In the genomic region with DNA sequence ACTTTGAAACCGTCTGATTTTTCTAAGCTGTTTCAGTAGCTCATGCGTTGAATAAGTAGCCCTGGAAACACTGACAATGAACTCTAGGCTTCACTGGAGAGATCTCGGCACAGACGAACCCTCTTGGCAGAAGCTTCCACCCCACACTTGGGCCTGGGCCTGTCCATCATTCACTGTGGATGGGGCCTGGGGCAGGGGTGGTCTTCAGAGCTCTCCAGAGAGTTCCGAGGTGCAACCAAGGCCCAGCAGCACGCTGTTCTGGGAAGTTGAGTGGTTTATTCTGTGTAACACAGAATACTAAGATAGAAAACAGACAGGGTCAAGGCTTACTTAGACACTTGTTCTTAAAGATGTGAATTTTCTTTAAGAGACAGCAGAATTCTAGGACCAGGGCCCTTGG, we compare ENCODE assay signal across 17 cellular contexts. TPM values are rescaled to one million over a fixed set of nuclear protein-coding genes. Genes with fewer than 3 reads are reported as not detected.
DNase-seq lines count a peak whose midpoint lies in the region; ATAC-seq and TF ChIP-seq lines count a peak whose summit lies in the region.
"Had no signal": no experiment of that assay in that cellular context is flagged by ENCODE, and none has a peak within 500 bp of the region (broad histone marks: within the 10 kb centered on the region; RNA-seq: fewer than 3 reads in every experiment).

No MANE protein-coding gene starts in this region.

- peak overlapping the region; percentile 17; the same call in 1 of the 2 replicates for H3K27ac ChIP-seq in WERI-Rb-1
- H3K27ac ChIP-seq in neuronal stem cell (replicated peaks; ENCODE audit: low read length), result no peak overlapping the region
- H3K27ac ChIP-seq in ascending aorta, result no peak overlapping the region
- H3K27ac ChIP-seq: 22Rv1, A549, C4-2B, GM23248 had no signal

- no peak overlapping the region for H2AFZ ChIP-seq in neuronal stem cell (ENCODE audit: low read length)
- H2AFZ ChIP-seq: GM23248 had no signal

- TF ChIP-seq CTCF in activated CD8-positive, alpha-beta T cell treated with anti-CD3 and anti-CD28 coated beads for 36 hours (IDR thresholded peaks at IDR 0.05), result no peak
- no peak for TF ChIP-seq CTCF in WERI-Rb-1 (IDR thresholded peaks at IDR 0.05; ENCODE audit: low read depth, low read length)
- no peak for TF ChIP-seq CTCF in ascending aorta (IDR thresholded peaks at IDR 0.05)

- POLR2A ChIA-PET in activated CD8-positive, alpha-beta T cell treated with anti-CD3 and anti-CD28 coated beads for 36 hours (lab: Charles Lee), result interaction anchor here (1.0 kb wide), 1 partner anchor 11 kb away, joined by 3 read pairs; no protein-coding TSS in a partner anchor
- POLR2A ChIA-PET in activated CD8-positive, alpha-beta T cell treated with anti-CD3 and anti-CD28 coated beads, Interleukin-2, amount 10 ng/mL, durations not matched to agents 7 days and 5 days (lab: Charles Lee), result no interaction called here

- no peak for ATAC-seq in activated CD8-positive, alpha-beta T cell treated with anti-CD3 and anti-CD28 coated beads for 36 hours
- no peak for ATAC-seq in activated CD8-positive, alpha-beta T cell treated with anti-CD3 and anti-CD28 coated beads, Interleukin-2, amount 10 ng/mL, durations not matched to agents 7 days and 5 days
- ATAC-seq: A549, HepG2 had no signal

- no peak overlapping the region for H3K4ac ChIP-seq in neuronal stem cell (ENCODE audit: low read length)

- no peak overlapping the region for H2BK15ac ChIP-seq in neuronal stem cell (ENCODE audit: low read length)

- H3K9ac ChIP-seq in neuronal stem cell (ENCODE audit: low read depth, low read length, poor library complexity), result no peak overlapping the region
- H3K9ac ChIP-seq: GM23248 had no signal

- H4K91ac ChIP-seq in neuronal stem cell (ENCODE audit: low read depth, low read length, poor library complexity), result no peak overlapping the region

- no CpG with 5 or more reads among the region's 6 CpGs for WGBS in neuronal stem cell (ENCODE audit: extremely low coverage in 2 of 2, insufficient read length in 2 of 2, insufficient replicate concordance in 1 of 2), 2 donors

- no peak overlapping the region for H3K4me2 ChIP-seq in neuronal stem cell (ENCODE audit: insufficient read depth, low read length, poor library complexity, severe bottlenecking)
- H3K4me2 ChIP-seq: A549 had no signal

- H3K4me1 Mint-ChIP-seq in activated CD8-positive, alpha-beta T cell treated with anti-CD3 and anti-CD28 coated beads for 36 hours (ENCODE audit: low read depth), result peaks cover 2% of the 10 kb centered on the region
- H3K4me1 Mint-ChIP-seq in activated CD8-positive, alpha-beta T cell treated with anti-CD3 and anti-CD28 coated beads, Interleukin-2, amount 10 ng/mL, durations not matched to agents 7 days and 5 days (ENCODE audit: low read depth), result no peaks in the 10 kb centered on the region

- H3K36me3 ChIP-seq in WERI-Rb-1 (peaks cover 87% of the 10 kb centered on the region), neuronal stem cell (replicated peaks in 1 of 2; ENCODE audit: control insufficient read depth in 2 of 2, insufficient read depth in 2 of 2, low read length in 2 of 2) (peaks cover 56 to 85% of the 10 kb centered on the region in 2 donors), ascending aorta (peaks cover 65 to 86% of the 10 kb centered on the region in 2 donors)

- no peaks in the 10 kb centered on the region for H3K27me3 Mint-ChIP-seq in activated CD8-positive, alpha-beta T cell treated with anti-CD3 and anti-CD28 coated beads for 36 hours
- H3K27me3 Mint-ChIP-seq in activated CD8-positive, alpha-beta T cell treated with anti-CD3 and anti-CD28 coated beads, Interleukin-2, amount 10 ng/mL, durations not matched to agents 7 days and 5 days (ENCODE audit: low read depth), result no peaks in the 10 kb centered on the region
- H3K27me3 Mint-ChIP-seq: CD4-positive, alpha-beta memory T cell had no signal

- H2BK12ac ChIP-seq in neuronal stem cell (ENCODE audit: low read length), result no peak overlapping the region

- intact Hi-C loops in activated CD8-positive, alpha-beta T cell treated with anti-CD3 and anti-CD28 coated beads for 36 hours (cut with micrococcal nuclease), result no loop called here
- intact Hi-C loops in ascending aorta (cut with DNase I), result no loop called here

- peak overlapping the region; percentile 49 for H2BK5ac ChIP-seq in neuronal stem cell (ENCODE audit: low read length)

- H3K4me1 ChIP-seq in neuronal stem cell (ENCODE audit: control insufficient read depth in 2 of 2, insufficient read depth in 1 of 2, low read depth in 1 of 2, low read length in 2 of 2) (no peaks in the 10 kb centered on the region), ascending aorta (no peaks in the 10 kb centered on the region)
- H3K4me1 ChIP-seq: HAP-1 had no signal

- peak overlapping the region; percentile 20 for H3K27ac Mint-ChIP-seq in activated CD8-positive, alpha-beta T cell treated with anti-CD3 and anti-CD28 coated beads for 36 hours
- no peak overlapping the region for H3K27ac Mint-ChIP-seq in activated CD8-positive, alpha-beta T cell treated with anti-CD3 and anti-CD28 coated beads, Interleukin-2, amount 10 ng/mL, durations not matched to agents 7 days and 5 days

- no peak overlapping the region for H3K14ac ChIP-seq in neuronal stem cell (ENCODE audit: low read length)

- H3K9me3 ChIP-seq in WERI-Rb-1 (ENCODE audit: severe bottlenecking) (no peaks in the 10 kb centered on the region), neuronal stem cell (replicated peaks in 1 of 2; ENCODE audit: control insufficient read depth in 2 of 2, insufficient read depth in 1 of 2, low read depth in 1 of 2, low read length in 2 of 2) (no peaks in the 10 kb centered on the region), ascending aorta (no peaks in the 10 kb centered on the region)
- H3K9me3 ChIP-seq: A549, HAP-1 had no signal

- no peaks in the 10 kb centered on the region for H3K9me3 Mint-ChIP-seq in activated CD8-positive, alpha-beta T cell treated with anti-CD3 and anti-CD28 coated beads for 36 hours
- no peaks in the 10 kb centered on the region for H3K9me3 Mint-ChIP-seq in activated CD8-positive, alpha-beta T cell treated with anti-CD3 and anti-CD28 coated beads, Interleukin-2, amount 10 ng/mL, durations not matched to agents 7 days and 5 days (ENCODE audit: insufficient read depth)
- H3K9me3 Mint-ChIP-seq: CD4-positive, alpha-beta memory T cell had no signal

- H2AK5ac ChIP-seq in neuronal stem cell (ENCODE audit: low read depth, low read length), result no peak overlapping the region

- no peak overlapping the region for H4K8ac ChIP-seq in neuronal stem cell (ENCODE audit: low read depth, low read length)

- H3K79me1 ChIP-seq in neuronal stem cell (ENCODE audit: low read depth, low read length), result peaks cover 24% of the 10 kb centered on the region

- H2BK120ac ChIP-seq in neuronal stem cell (ENCODE audit: low read depth, low read length), result no peak overlapping the region

- no peak overlapping the region for H3K18ac ChIP-seq in neuronal stem cell (ENCODE audit: low read length)

- no peaks in the 10 kb centered on the region for H3K27me3 ChIP-seq in WERI-Rb-1 (ENCODE audit: insufficient read depth, low read depth, severe bottlenecking)
- no peaks in the 10 kb centered on the region for H3K27me3 ChIP-seq in neuronal stem cell (ENCODE audit: control insufficient read depth in 3 of 3, insufficient read depth in 3 of 3, low read depth in 1 of 3, low read length in 3 of 3)
- H3K27me3 ChIP-seq in ascending aorta, result no peaks in the 10 kb centered on the region

- CTCF ChIA-PET in activated CD8-positive, alpha-beta T cell treated with anti-CD3 and anti-CD28 coated beads for 36 hours (lab: Charles Lee), result interaction anchor here (1.0 kb wide), 1 partner anchor 19 kb away, joined by 3 read pairs; no protein-coding TSS in a partner anchor
- CTCF ChIA-PET in activated CD8-positive, alpha-beta T cell treated with anti-CD3 and anti-CD28 coated beads, Interleukin-2, amount 10 ng/mL, durations not matched to agents 7 days and 5 days (lab: Charles Lee), result no interaction called here

- H3K4me3 ChIP-seq in WERI-Rb-1 (ENCODE audit: low read depth, low read length), result no peak overlapping the region
- no peak overlapping the region for H3K4me3 ChIP-seq in neuronal stem cell (ENCODE audit: low read length in 2 of 2)
- H3K4me3 ChIP-seq in ascending aorta, result no peak overlapping the region
- H3K4me3 ChIP-seq: A549, GM23248, HAP-1 had no signal

- no peak for DNase-seq in activated CD8-positive, alpha-beta T cell treated with anti-CD3 and anti-CD28 coated beads for 36 hours
- no peak for DNase-seq in activated CD8-positive, alpha-beta T cell treated with anti-CD3 and anti-CD28 coated beads, Interleukin-2, amount 10 ng/mL, durations not matched to agents 7 days and 5 days
- DNase-seq in WERI-Rb-1, result no peak
- DNase-seq in neuronal stem cell (ENCODE audit: low spot score), result no peak
- DNase-seq in HuH-7 (ENCODE audit: low spot score), result no peak
- no peak for DNase-seq in glomerular visceral epithelial cell (ENCODE audit: extremely low spot score)
- no peak for DNase-seq in ascending aorta (ENCODE audit: low spot score in 2 of 2)
- DNase-seq: AML-193; CD4-positive, alpha-beta memory T cell; DMS79; GDM1; GM23248 had no signal

- no peak overlapping the region for H3K4me3 Mint-ChIP-seq in activated CD8-positive, alpha-beta T cell treated with anti-CD3 and anti-CD28 coated beads for 36 hours
- no peak overlapping the region for H3K4me3 Mint-ChIP-seq in activated CD8-positive, alpha-beta T cell treated with anti-CD3 and anti-CD28 coated beads, Interleukin-2, amount 10 ng/mL, durations not matched to agents 7 days and 5 days
- H3K4me3 Mint-ChIP-seq: CD4-positive, alpha-beta memory T cell had no signal

- no peak overlapping the region for H3K23ac ChIP-seq in neuronal stem cell (ENCODE audit: low read depth, low read length, poor library complexity)

- H3K36me3 Mint-ChIP-seq in activated CD8-positive, alpha-beta T cell treated with anti-CD3 and anti-CD28 coated beads for 36 hours (ENCODE audit: low read depth), result peaks cover 23% of the 10 kb centered on the region
- H3K36me3 Mint-ChIP-seq in activated CD8-positive, alpha-beta T cell treated with anti-CD3 and anti-CD28 coated beads, Interleukin-2, amount 10 ng/mL, durations not matched to agents 7 days and 5 days (ENCODE audit: low read depth), result peaks cover 55% of the 10 kb centered on the region

RNA-seq across cellular contexts. Expression of a gene that starts 21.9 kb away (rescaled TPM):
- total RNA-seq in activated CD8-positive, alpha-beta T cell treated with anti-CD3 and anti-CD28 coated beads for 36 hours, result 10 to 100 TPM; 22.7 to 24.8 TPM
- total RNA-seq in activated CD8-positive, alpha-beta T cell treated with anti-CD3 and anti-CD28 coated beads, Interleukin-2, amount 10 ng/mL, durations not matched to agents 7 days and 5 days, result 10 to 100 TPM; 23.7 to 24.3 TPM
- polyA plus RNA-seq in neuronal stem cell (2013, experiment 1 of 2), result 18.7 TPM
- 18.2 TPM for polyA plus RNA-seq in neuronal stem cell (2013, experiment 2 of 2)
- total RNA-seq in ascending aorta, result 1.9 TPM
